1 cellular context compared by ENCODE assay signal in the genomic region with DNA sequence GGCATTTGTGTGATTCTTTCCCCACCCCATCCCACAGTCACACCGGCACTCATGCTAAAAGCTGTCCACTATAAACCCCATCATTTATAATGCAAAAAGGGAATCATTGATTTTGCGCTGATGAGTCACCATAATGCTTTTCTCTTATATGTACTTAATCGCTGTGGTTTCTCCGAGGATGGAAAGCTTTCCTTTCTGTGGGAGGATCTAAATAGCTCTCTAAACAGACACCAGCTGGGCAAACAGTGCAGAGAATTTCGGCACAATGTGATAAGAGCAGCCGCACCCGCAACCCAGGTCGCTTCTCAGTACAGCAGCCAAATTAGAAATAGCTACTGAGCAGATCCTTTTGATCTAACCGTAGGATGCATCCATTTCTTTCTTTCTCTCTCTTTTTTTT.
TF ChIP-seq lines count a peak whose summit lies in the region.

No MANE protein-coding gene starts in this region.

TF ChIP-seq in GM23338, 12 proteins besides CTCF, POLR2A, EP300 and RAD21 (continued from another document):
- TF ChIP-seq EZH2 (IDR thresholded peaks at IDR 0.05; ENCODE audit: low read depth, unreplicated experiment), result no peak
- TF ChIP-seq ZNF331 (CRISPR knock-in tag; IDR thresholded peaks at IDR 0.05; ENCODE audit: low read depth), result no peak
- TF ChIP-seq STAT1 (IDR thresholded peaks at IDR 0.05; ENCODE audit: unreplicated experiment), result no peak
- no peak for TF ChIP-seq JUNB (IDR thresholded peaks at IDR 0.05; ENCODE audit: unreplicated experiment)
TF ChIP-seq in GM23338: peak in this region for 0.
